In the genomic region with DNA sequence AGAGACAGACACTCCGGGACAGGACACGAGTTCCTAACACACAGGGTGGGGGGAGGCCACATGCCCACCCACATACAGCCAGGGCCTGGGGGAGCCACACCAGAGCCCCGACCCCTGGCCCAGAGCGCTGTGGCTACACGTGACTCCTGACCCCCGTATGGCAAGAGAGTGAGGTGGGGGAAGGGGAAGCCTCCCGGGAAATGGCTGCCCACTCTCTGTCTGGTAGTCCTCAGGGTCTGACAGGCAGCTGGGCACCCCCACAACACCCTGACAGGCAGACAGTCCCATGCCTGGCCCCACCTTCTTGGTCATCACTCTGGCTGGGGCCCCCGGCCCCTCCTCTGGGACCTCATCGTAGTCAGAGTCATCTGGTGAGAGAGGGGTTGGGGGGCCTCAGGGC, we compare ENCODE assay signal across 17 cellular contexts. TPM values are rescaled to one million over a fixed set of nuclear protein-coding genes. Genes with fewer than 3 reads are reported as not detected.
DNase-seq lines count a peak whose midpoint lies in the region; ATAC-seq and TF ChIP-seq lines count a peak whose summit lies in the region.
"Had no signal": no experiment of that assay in that cellular context is flagged by ENCODE, and none has a peak within 500 bp of the region (broad histone marks: within the 10 kb centered on the region; RNA-seq: fewer than 3 reads in every experiment).

No MANE protein-coding gene starts in this region.

- no peaks in the 10 kb centered on the region for H3K36me3 Mint-ChIP-seq in activated naive CD8-positive, alpha-beta T cell
- H3K36me3 Mint-ChIP-seq in activated naive CD8-positive, alpha-beta T cell treated with anti-CD3 and anti-CD28 coated beads for 36 hours: peaks cover 11% of the 10 kb centered on the region
- peaks cover 100% of the 10 kb centered on the region for H3K36me3 Mint-ChIP-seq in dendritic cell treated with granulocyte-macrophage colony-stimulating factor and Interleukin-4, amounts not matched to agents 40 ng/mL and 50 ng/mL, for 4 days (ENCODE audit: low read depth)
- peaks cover 12% of the 10 kb centered on the region for H3K36me3 Mint-ChIP-seq in natural killer cell
- H3K36me3 Mint-ChIP-seq: activated naive CD4-positive, alpha-beta T cell treated with anti-CD3 and anti-CD28 coated beads, Interleukin-2, amount 50 U/mL, for 72 hours had no signal

- H3K27ac ChIP-seq in suprapubic skin: peak overlapping the region; percentile 1
- H3K27ac ChIP-seq: SJSA1 had no signal

- peak in 2 of 3 donors; percentile 17 to 21 for ATAC-seq in natural killer cell
- ATAC-seq: activated naive CD4-positive, alpha-beta T cell treated with anti-CD3 and anti-CD28 coated beads, Interleukin-2, amount 50 U/mL, for 72 hours had no signal

- H3K4me3 Mint-ChIP-seq in activated naive CD8-positive, alpha-beta T cell: no peak overlapping the region
- H3K4me3 Mint-ChIP-seq in activated naive CD8-positive, alpha-beta T cell treated with anti-CD3 and anti-CD28 coated beads for 36 hours: no peak overlapping the region
- H3K4me3 Mint-ChIP-seq in dendritic cell treated with granulocyte-macrophage colony-stimulating factor and Interleukin-4, amounts not matched to agents 40 ng/mL and 50 ng/mL, for 4 days: peak overlapping the region; percentile 64
- H3K4me3 Mint-ChIP-seq in natural killer cell: peak overlapping the region; percentile 3
- H3K4me3 Mint-ChIP-seq: CD4-positive, alpha-beta T cell had no signal

- H3K9me3 ChIP-seq in suprapubic skin: no peaks in the 10 kb centered on the region
- H3K9me3 ChIP-seq: esophagus squamous epithelium, heart left ventricle, SJSA1 had no signal

- H3K9me3 Mint-ChIP-seq in activated naive CD8-positive, alpha-beta T cell (ENCODE audit: low read depth): no peaks in the 10 kb centered on the region
- no peaks in the 10 kb centered on the region for H3K9me3 Mint-ChIP-seq in activated naive CD8-positive, alpha-beta T cell treated with anti-CD3 and anti-CD28 coated beads for 36 hours
- H3K9me3 Mint-ChIP-seq in dendritic cell treated with granulocyte-macrophage colony-stimulating factor and Interleukin-4, amounts not matched to agents 40 ng/mL and 50 ng/mL, for 4 days: no peaks in the 10 kb centered on the region
- no peaks in the 10 kb centered on the region for H3K9me3 Mint-ChIP-seq in natural killer cell
- H3K9me3 Mint-ChIP-seq: activated naive CD4-positive, alpha-beta T cell treated with anti-CD3 and anti-CD28 coated beads, Interleukin-2, amount 50 U/mL, for 72 hours; CD4-positive, alpha-beta T cell had no signal

- no peaks in the 10 kb centered on the region for H3K27me3 ChIP-seq in suprapubic skin
- H3K27me3 ChIP-seq: esophagus squamous epithelium, heart left ventricle, SJSA1 had no signal

- TF ChIP-seq CTCF in natural killer cell (IDR thresholded peaks at IDR 0.05): no peak
- no peak for TF ChIP-seq CTCF in suprapubic skin (IDR thresholded peaks at IDR 0.05)

- H3K4me3 ChIP-seq in suprapubic skin: peak overlapping the region; percentile 0
- H3K4me3 ChIP-seq: esophagus squamous epithelium, SJSA1 had no signal

- no peak for DNase-seq in activated naive CD8-positive, alpha-beta T cell treated with anti-CD3 and anti-CD28 coated beads for 36 hours
- DNase-seq in natural killer cell: no peak
- no peak for DNase-seq in suprapubic skin (ENCODE audit: low spot score in 2 of 2)
- no peak for DNase-seq in Ammon's horn (ENCODE audit: low spot score)
- DNase-seq in SHP77 (lab: John Stamatoyannopoulos, UW): no peak
- DNase-seq in epidermal melanocyte (ENCODE audit: insufficient read length, low spot score): no peak
- DNase-seq: activated CD4-positive, alpha-beta T cell treated with anti-CD3 and anti-CD28 coated beads for 48 hours; CD4-positive, alpha-beta T cell; DMS79 treated with DMSO at 0.1 percent for 48 hours; esophagus squamous epithelium; NCI-H1436; NCI-H226 had no signal

- peaks cover 19% of the 10 kb centered on the region for H3K4me1 Mint-ChIP-seq in activated naive CD8-positive, alpha-beta T cell (ENCODE audit: low read depth)
- H3K4me1 Mint-ChIP-seq in activated naive CD8-positive, alpha-beta T cell treated with anti-CD3 and anti-CD28 coated beads for 36 hours: peaks cover 12% of the 10 kb centered on the region
- H3K4me1 Mint-ChIP-seq in dendritic cell treated with granulocyte-macrophage colony-stimulating factor and Interleukin-4, amounts not matched to agents 40 ng/mL and 50 ng/mL, for 4 days (ENCODE audit: low read depth): peaks cover 97% of the 10 kb centered on the region
- peaks cover 48 to 68% of the 10 kb centered on the region in 2 donors for H3K4me1 Mint-ChIP-seq in natural killer cell

- TF ChIP-seq POLR2A in suprapubic skin (IDR thresholded peaks at IDR 0.05): no peak

- no peak for TF ChIP-seq EP300 in suprapubic skin (IDR thresholded peaks at IDR 0.05)

- H3K27ac Mint-ChIP-seq in activated naive CD8-positive, alpha-beta T cell: peak overlapping the region; percentile 8
- no peak overlapping the region for H3K27ac Mint-ChIP-seq in activated naive CD8-positive, alpha-beta T cell treated with anti-CD3 and anti-CD28 coated beads for 36 hours
- H3K27ac Mint-ChIP-seq in dendritic cell treated with granulocyte-macrophage colony-stimulating factor and Interleukin-4, amounts not matched to agents 40 ng/mL and 50 ng/mL, for 4 days: peak overlapping the region; percentile 84
- peak overlapping the region; percentile 73 to 93 for H3K27ac Mint-ChIP-seq in natural killer cell
- H3K27ac Mint-ChIP-seq: CD4-positive, alpha-beta T cell had no signal

- peaks cover 50% of the 10 kb centered on the region for H3K36me3 ChIP-seq in suprapubic skin
- H3K36me3 ChIP-seq: SJSA1 had no signal

- intact Hi-C loops in dendritic cell treated with granulocyte-macrophage colony-stimulating factor and Interleukin-4, amounts not matched to agents 40 ng/mL and 50 ng/mL, for 4 days (cut with micrococcal nuclease): no loop called here
- intact Hi-C loops in natural killer cell (cut with micrococcal nuclease): no loop called here

- H3K4me1 ChIP-seq in suprapubic skin: peaks cover 19% of the 10 kb centered on the region
- H3K4me1 ChIP-seq: SJSA1 had no signal

- WGBS in suprapubic skin: 75% methylated on average over 7 of the region's 9 CpGs

- no peaks in the 10 kb centered on the region for H3K27me3 Mint-ChIP-seq in activated naive CD8-positive, alpha-beta T cell
- no peaks in the 10 kb centered on the region for H3K27me3 Mint-ChIP-seq in activated naive CD8-positive, alpha-beta T cell treated with anti-CD3 and anti-CD28 coated beads for 36 hours
- no peaks in the 10 kb centered on the region for H3K27me3 Mint-ChIP-seq in dendritic cell treated with granulocyte-macrophage colony-stimulating factor and Interleukin-4, amounts not matched to agents 40 ng/mL and 50 ng/mL, for 4 days
- H3K27me3 Mint-ChIP-seq in natural killer cell (ENCODE audit: low read depth in 2 of 2): no peaks in the 10 kb centered on the region
- H3K27me3 Mint-ChIP-seq: CD4-positive, alpha-beta T cell had no signal

RNA-seq across cellular contexts. Expression of gene PDE2A, which starts 38.7 kb away (rescaled TPM):
- total RNA-seq in activated naive CD8-positive, alpha-beta T cell treated with anti-CD3 and anti-CD28 coated beads for 36 hours: under 1 TPM; 0.37 to 0.42 TPM
- 10 to 100 TPM in 1 of 3 donors, 1 to 10 TPM in 2; 8.7 to 11.9 (median 9.0) TPM for total RNA-seq in natural killer cell
- 10 to 100 TPM in 3 of 4 donors, 1 to 10 TPM in 1; 5.4 to 49.9 (median 31.2) TPM for total RNA-seq in suprapubic skin
- total RNA-seq: SJSA1 had no signal

RNA-seq across cellular contexts. Expression of gene ARAP1, which starts 39.3 kb away (rescaled TPM):
- 10 to 100 TPM; 49.3 to 52.3 TPM for total RNA-seq in activated naive CD8-positive, alpha-beta T cell treated with anti-CD3 and anti-CD28 coated beads for 36 hours
- 100 to 1,000 TPM; 293 to 327 (median 296) TPM for total RNA-seq in natural killer cell
- 100 to 1,000 TPM in 1 of 4 donors, 10 to 100 TPM in 3; 53.8 to 126 (median 88.8) TPM for total RNA-seq in suprapubic skin

Comparison
In these comparisons a context has a peak if more than half of its experiments do, and no peak if none do; other contexts are left out.
1. H3K4me3 Mint-ChIP-seq: peak in dendritic cell treated with granulocyte-macrophage colony-stimulating factor and Interleukin-4, amounts not matched to agents 40 ng/mL and 50 ng/mL, for 4 days (single experiment) and natural killer cell (single experiment); none in activated naive CD8-positive, alpha-beta T cell (single experiment) and activated naive CD8-positive, alpha-beta T cell treated with anti-CD3 and anti-CD28 coated beads for 36 hours (single experiment).
2. RNA of gene PDE2A, which starts 38.7 kb away (total RNA-seq): 5.4 to 49.9 TPM in suprapubic skin and 8.7 to 11.9 TPM in natural killer cell; 0.37 to 0.42 TPM in activated naive CD8-positive, alpha-beta T cell treated with anti-CD3 and anti-CD28 coated beads for 36 hours; every median in the first group is over 4 times any median in the second.